2 cellular contexts compared by ENCODE assay signal in genomic region chr5:78327761-78328510, GRCh38.
TF ChIP-seq lines count a peak whose summit lies in the region.

No MANE protein-coding gene starts in this region.

TF ChIP-seq in GM23338, 12 proteins besides CTCF, POLR2A, EP300 and RAD21:
- no peak for TF ChIP-seq EZH2 (IDR thresholded peaks at IDR 0.05; ENCODE audit: low read depth, unreplicated experiment)
- TF ChIP-seq ETS1 (IDR thresholded peaks at IDR 0.05): no peak
- no peak for TF ChIP-seq REST (IDR thresholded peaks at IDR 0.05; ENCODE audit: unreplicated experiment)
- no peak for TF ChIP-seq ZNF462 (CRISPR knock-in tag; IDR thresholded peaks at IDR 0.05)
- no peak for TF ChIP-seq EZH2phosphoT487 (IDR thresholded peaks at IDR 0.05; ENCODE audit: unreplicated experiment)
- TF ChIP-seq CREB1 (CRISPR knock-in tag; IDR thresholded peaks at IDR 0.05; ENCODE audit: low read depth): no peak
- no peak for TF ChIP-seq ZNF331 (CRISPR knock-in tag; IDR thresholded peaks at IDR 0.05; ENCODE audit: low read depth)
- no peak for TF ChIP-seq ZNF114 (CRISPR knock-in tag; IDR thresholded peaks at IDR 0.05)
- TF ChIP-seq STAT1 (IDR thresholded peaks at IDR 0.05; ENCODE audit: unreplicated experiment): no peak
- TF ChIP-seq POLR2AphosphoS5 (IDR thresholded peaks at IDR 0.05; ENCODE audit: low read depth): no peak
- TF ChIP-seq JUNB (IDR thresholded peaks at IDR 0.05; ENCODE audit: unreplicated experiment): no peak
- no peak for TF ChIP-seq NANOG (IDR thresholded peaks at IDR 0.05; ENCODE audit: borderline replicate concordance)
TF ChIP-seq in GM23338: peak in this region for 0.

TF ChIP-seq in H1, 55 proteins besides CTCF, POLR2A, EP300 and RAD21:
- TF ChIP-seq TBP (IDR thresholded peaks at IDR 0.05; ENCODE audit: low read depth, low read length) (no peak), TAF1 (IDR thresholded peaks at IDR 0.05; ENCODE audit: low read depth, low read length) (no peak), KDM1A (IDR thresholded peaks at IDR 0.05; ENCODE audit: borderline replicate concordance, low read length) (no peak), SP2 (IDR thresholded peaks at IDR 0.05; ENCODE audit: low read length) (no peak), POLR2AphosphoS5 (IDR thresholded peaks at IDR 0.05; ENCODE audit: low read depth, low read length) (no peak), GABPA (IDR thresholded peaks at IDR 0.05; ENCODE audit: borderline replicate concordance, insufficient read depth, low read length) (no peak), NANOG (IDR thresholded peaks at IDR 0.05; ENCODE audit: insufficient read depth, low read depth, low read length, poor library complexity, severe bottlenecking) (no peak), SP1 (IDR thresholded peaks at IDR 0.05; ENCODE audit: low read depth, low read length) (no peak), CBX8 (IDR thresholded peaks at IDR 0.05; ENCODE audit: borderline replicate concordance, low read depth, low read length) (no peak), NRF1 (IDR thresholded peaks at IDR 0.05; ENCODE audit: low read depth, low read length) (no peak), CHD7 (IDR thresholded peaks at IDR 0.05; ENCODE audit: insufficient replicate concordance, low read length) (no peak), HDAC6 (IDR thresholded peaks at IDR 0.05; ENCODE audit: low read depth, low read length) (no peak), SUZ12 (IDR thresholded peaks at IDR 0.05; ENCODE audit: low read length) (no peak), USF2 (IDR thresholded peaks at IDR 0.05; ENCODE audit: low read length) (no peak), KDM5A (IDR thresholded peaks at IDR 0.05; ENCODE audit: low read length) (no peak), BACH1 (IDR thresholded peaks at IDR 0.05; ENCODE audit: low read length) (no peak), JUND (IDR thresholded peaks at IDR 0.05; ENCODE audit: low read length) (no peak), RXRA (IDR thresholded peaks at IDR 0.05; ENCODE audit: insufficient read depth, low read depth, low read length) (no peak), CTBP2 (IDR thresholded peaks at IDR 0.05; ENCODE audit: borderline replicate concordance, insufficient read depth, insufficient read length, low read length) (no peak)
